In genomic region chr17:31487063-31487647, GRCh38 we compare ENCODE assay signal across 8 cellular contexts.
DNase-seq lines count a peak whose midpoint lies in the region; ATAC-seq and TF ChIP-seq lines count a peak whose summit lies in the region.

No MANE protein-coding gene starts in this region.

- H3K27ac Mint-ChIP-seq in activated naive CD4-positive, alpha-beta T cell treated with anti-CD3 and anti-CD28 coated beads for 36 hours, result peak overlapping the region; percentile 34
- H3K27ac Mint-ChIP-seq in type B pancreatic cell, result peak overlapping the region; percentile 95

- H3K9ac ChIP-seq in mesenchymal stem cell (ENCODE audit: low read length), result no peak overlapping the region

- no peak overlapping the region for H2BK12ac ChIP-seq in mesenchymal stem cell (ENCODE audit: low read length in 2 of 2)

- DNase-seq in activated naive CD4-positive, alpha-beta T cell treated with anti-CD3 and anti-CD28 coated beads for 36 hours, result no peak
- DNase-seq in activated naive CD4-positive, alpha-beta T cell (lab: John Stamatoyannopoulos, UW), result no peak
- DNase-seq in body of pancreas (no peak), mesenchymal stem cell (no peak), type B pancreatic cell (ENCODE audit: extremely low spot score, unreplicated experiment) (no peak), NCI-H2081 treated with DMSO at 0.1 percent for 48 hours (lab: John Stamatoyannopoulos, UW) (no peak), NCI-H2227 treated with DMSO at 0.1 percent for 48 hours (lab: John Stamatoyannopoulos, UW) (no peak)
- no peak for DNase-seq in activated effector memory CD4-positive, alpha-beta T cell treated with anti-CD3 and anti-CD28 coated beads, Interleukin-2, amount 50 U/mL, for 16 hours

- no peaks in the 10 kb centered on the region for H3K27me3 Mint-ChIP-seq in activated naive CD4-positive, alpha-beta T cell treated with anti-CD3 and anti-CD28 coated beads for 36 hours (ENCODE audit: low read depth)
- peaks cover 24% of the 10 kb centered on the region for H3K27me3 Mint-ChIP-seq in type B pancreatic cell

- no peak for ATAC-seq in body of pancreas

- H3K4me3 ChIP-seq in body of pancreas, result no peak overlapping the region
- H3K4me3 ChIP-seq in mesenchymal stem cell (ENCODE audit: insufficient read depth in 1 of 2, low read depth in 1 of 2, low read length in 2 of 2), result peak overlapping the region in 1 of 2 experiments; percentile 55

- H3K79me1 ChIP-seq in mesenchymal stem cell (replicated peaks; ENCODE audit: low read length, poor library complexity, severe bottlenecking), result no peaks in the 10 kb centered on the region

- intact Hi-C loops in activated naive CD4-positive, alpha-beta T cell treated with anti-CD3 and anti-CD28 coated beads for 36 hours (cut with micrococcal nuclease), result loop anchor here (1.0 to 10.0 kb wide), 5 partner anchors 8 to 665 kb away; partner anchors contain the start of genes CRLF3, NF1 and UTP6
- intact Hi-C loops in body of pancreas (cut with DNase I), result no loop called here

- peaks cover 39% of the 10 kb centered on the region for H3K4me1 Mint-ChIP-seq in activated naive CD4-positive, alpha-beta T cell treated with anti-CD3 and anti-CD28 coated beads for 36 hours (ENCODE audit: low read depth)
- H3K4me1 Mint-ChIP-seq in type B pancreatic cell (ENCODE audit: unreplicated experiment), result peaks cover 18% of the 10 kb centered on the region

- H3K4me1 ChIP-seq in body of pancreas (peaks cover 55% of the 10 kb centered on the region), mesenchymal stem cell (ENCODE audit: control insufficient read depth, insufficient read depth, low read depth, low read length) (peaks cover 11% of the 10 kb centered on the region)

- H3K4ac ChIP-seq in mesenchymal stem cell (ENCODE audit: low read depth in 1 of 2, low read length in 2 of 2), result no peak overlapping the region

- H3K27ac ChIP-seq in body of pancreas (peak overlapping the region; percentile 81 to 99 (median 94)), mesenchymal stem cell (ENCODE audit: low read length, poor library complexity, severe bottlenecking) (no peak overlapping the region)

- no peak overlapping the region for H2BK5ac ChIP-seq in mesenchymal stem cell (ENCODE audit: low read depth, low read length, poor library complexity, severe bottlenecking)

- peak overlapping the region in 1 of 2 experiments; percentile 90 for H3K23ac ChIP-seq in mesenchymal stem cell (ENCODE audit: low read length in 2 of 2)

- H3K36me3 Mint-ChIP-seq in activated naive CD4-positive, alpha-beta T cell treated with anti-CD3 and anti-CD28 coated beads for 36 hours (ENCODE audit: low read depth), result no peaks in the 10 kb centered on the region
- peaks cover 3% of the 10 kb centered on the region for H3K36me3 Mint-ChIP-seq in type B pancreatic cell

- no peaks in the 10 kb centered on the region for H3K9me3 Mint-ChIP-seq in activated naive CD4-positive, alpha-beta T cell treated with anti-CD3 and anti-CD28 coated beads for 36 hours
- H3K9me3 Mint-ChIP-seq in type B pancreatic cell, result no peaks in the 10 kb centered on the region

- no peak for TF ChIP-seq POLR2A in body of pancreas (IDR thresholded peaks at IDR 0.05)

- peak overlapping the region in 1 of 2 experiments; percentile 49 for H3K18ac ChIP-seq in mesenchymal stem cell (ENCODE audit: low read depth in 1 of 2, low read length in 2 of 2)

- WGBS in body of pancreas, 2 donors, result 8% methylated on average over 16 to 17 of the region's 17 CpGs
- whole genome bisulfite sequencing in mesenchymal stem cell, result 27% methylated on average over 15 of the region's 17 CpGs

- H3K9me3 ChIP-seq in body of pancreas (no peaks in the 10 kb centered on the region), mesenchymal stem cell (ENCODE audit: control insufficient read depth, low read length) (no peaks in the 10 kb centered on the region)

- H3K27me3 ChIP-seq in body of pancreas, result no peaks in the 10 kb centered on the region
- H3K27me3 ChIP-seq in mesenchymal stem cell (ENCODE audit: control insufficient read depth in 1 of 2, insufficient read depth in 1 of 2, low read length in 2 of 2), result peaks cover 79 to 89% of the 10 kb centered on the region in 2 experiments

- H3K4me3 Mint-ChIP-seq in activated naive CD4-positive, alpha-beta T cell treated with anti-CD3 and anti-CD28 coated beads for 36 hours, result peak overlapping the region; percentile 81
- peak overlapping the region; percentile 92 for H3K4me3 Mint-ChIP-seq in type B pancreatic cell

- H3K4me2 ChIP-seq in mesenchymal stem cell (ENCODE audit: low read length, poor library complexity, severe bottlenecking), result peak overlapping the region; percentile 89

- H2BK120ac ChIP-seq in mesenchymal stem cell (ENCODE audit: low read depth, low read length), result no peak overlapping the region

- H2BK15ac ChIP-seq in mesenchymal stem cell (ENCODE audit: low read depth, poor library complexity, severe bottlenecking), result no peak overlapping the region

- peak overlapping the region in 1 of 2 experiments; percentile 47 for H3K14ac ChIP-seq in mesenchymal stem cell (ENCODE audit: low read length in 2 of 2)

- H4K91ac ChIP-seq in mesenchymal stem cell (ENCODE audit: low read length), result no peak overlapping the region

- CTCF ChIA-PET in activated naive CD4-positive, alpha-beta T cell treated with anti-CD3 and anti-CD28 coated beads for 36 hours (lab: Charles Lee), result interaction anchor here (1.0 to 2.3 kb wide), 2 partner anchors 23 to 52 kb away, joined by 3 to 6 read pairs; no protein-coding TSS in a partner anchor

- TF ChIP-seq CTCF in body of pancreas (IDR thresholded peaks at IDR 0.05), result no peak
- no peak for TF ChIP-seq CTCF in type B pancreatic cell (conservative IDR thresholded peaks at IDR 0.05)

- H2AK5ac ChIP-seq in mesenchymal stem cell (ENCODE audit: low read length, severe bottlenecking), result no peak overlapping the region

- H4K8ac ChIP-seq in mesenchymal stem cell (ENCODE audit: low read length), result no peak overlapping the region

- peak overlapping the region; percentile 70 for H2AFZ ChIP-seq in mesenchymal stem cell (ENCODE audit: low read depth, low read length)

- H3K36me3 ChIP-seq in body of pancreas (replicated peaks in 1 of 2; ENCODE audit: insufficient read depth in 1 of 2, low read depth in 2 of 2) (no peaks in the 10 kb centered on the region), mesenchymal stem cell (ENCODE audit: control insufficient read depth in 1 of 2, insufficient read depth in 2 of 2, low read depth in 1 of 2, low read length in 2 of 2) (no peaks in the 10 kb centered on the region)
